In genomic region chr11:125147280-125147679, GRCh38 we compare ENCODE assay signal across 20 cellular contexts. TPM values are rescaled to one million over a fixed set of nuclear protein-coding genes. Genes with fewer than 3 reads are reported as not detected.
"Had no signal": no experiment of that assay in that cellular context is flagged by ENCODE, and none has a peak within 500 bp of the region (broad histone marks: within the 10 kb centered on the region; RNA-seq: fewer than 3 reads in every experiment).

No MANE protein-coding gene starts in this region.

- ATAC-seq: SK-N-SH treated with all-trans-retinoic acid at 6 μM for 48 hours had no signal

- H3K4me1 ChIP-seq: SJCRH30 had no signal

- H3K27ac ChIP-seq: RWPE1, SJCRH30 had no signal

- H3K4me3 ChIP-seq: MG63, SJCRH30 had no signal

- H3K9me3 ChIP-seq: MG63, SJCRH30 had no signal

- DNase-seq: Karpas-422, KG1, MG63, NCI-H1092 treated with DMSO at 0.1 percent for 48 hours, NCI-H1436, NCI-H187, NCI-H2029, NCI-H2081 treated with DMSO at 0.1 percent for 48 hours, NCI-H2171, NCI-H226, NCI-H446, NCI-H510A, NCI-H524 treated with DMSO at 0.1 percent for 48 hours, NCI-H69, NCI-H774, SHP77 treated with DMSO at 0.1 percent for 48 hours, SJCRH30 had no signal

- H3K36me3 ChIP-seq: MG63, SJCRH30 had no signal

- H3K27me3 ChIP-seq: MG63, SJCRH30 had no signal

RNA-seq across cellular contexts. Expression of gene PKNOX2, which starts 17.3 kb away (rescaled TPM):
- total RNA-seq: HT-29 had no signal
